Comparison of ENCODE assay signal across 25 cellular contexts in genomic region chrY:7836366-7836765, GRCh38.
"Had no signal": no experiment of that assay in that cellular context is flagged by ENCODE, and none has a peak within 500 bp of the region (broad histone marks: within the 10 kb centered on the region; RNA-seq: fewer than 3 reads in every experiment).

No MANE protein-coding gene starts in this region.

- H3K36me3 ChIP-seq: colonic mucosa, esophagus squamous epithelium, prostate gland, thyroid gland had no signal

- H3K9me3 ChIP-seq: colonic mucosa, esophagus squamous epithelium, prostate gland, thyroid gland had no signal

- H3K4me3 ChIP-seq: colonic mucosa, esophagus squamous epithelium, lung, prostate gland, thyroid gland had no signal

- H3K4me1 ChIP-seq: colonic mucosa, esophagus squamous epithelium, prostate gland, thyroid gland had no signal

- DNase-seq: activated CD4-positive, alpha-beta T cell treated with anti-CD3 and anti-CD28 coated beads, Interleukin-2, amount 10 ng/mL, durations not matched to agents 7 days and 5 days; activated CD8-positive, alpha-beta memory T cell treated with anti-CD3 and anti-CD28 coated beads, Interleukin-2, amount 10 ng/mL, durations not matched to agents 7 days and 5 days; activated effector memory CD4-positive, alpha-beta T cell treated with anti-CD3 and anti-CD28 coated beads, Interleukin-2, amount 50 U/mL, for 16 hours; activated naive CD4-positive, alpha-beta T cell treated with anti-CD3 and anti-CD28 coated beads, Interleukin-2, amount 50 U/mL, for 16 hours; activated naive CD8-positive, alpha-beta T cell treated with anti-CD3 and anti-CD28 coated beads, Interleukin-2, amount 50 U/mL, for 24 hours; activated T-cell treated with anti-CD3 and anti-CD28 coated beads for 4 hours; anterior cingulate cortex; central memory CD4-positive, alpha-beta T cell; colonic mucosa; endodermal cell; esophagus squamous epithelium; immature natural killer cell; midbrain; stimulated activated CD4-positive, alpha-beta T cell treated with anti-CD3 and anti-CD28 coated beads, Interleukin-4, amount 100 ng/mL, for 24 hours; stimulated activated naive CD8-positive, alpha-beta T cell treated with anti-CD3 and anti-CD28 coated beads, Interleukin-15, Interleukin-2, amounts not matched to agents 100 U/mL and 50 U/mL, for 24 hours; substantia nigra; T-cell had no signal

- ATAC-seq: activated CD4-positive, CD25-positive, alpha-beta regulatory T cell treated with anti-CD3 and anti-CD28 coated beads, Interleukin-2, amount 50 U/mL, for 24 hours; activated CD8-positive, alpha-beta memory T cell treated with anti-CD3 and anti-CD28 coated beads, Interleukin-2, amount 10 ng/mL, durations not matched to agents 7 days and 5 days; activated CD8-positive, alpha-beta T cell treated with anti-CD3 and anti-CD28 coated beads for 36 hours; activated naive CD8-positive, alpha-beta T cell treated with anti-CD3 and anti-CD28 coated beads, Interleukin-2, amount 50 U/mL, for 24 hours; left lobe of liver; natural killer cell treated with Interleukin-12 subunit alpha and Interleukin-12 subunit beta and Interleukin-15 and Interleukin-18, amount 100 ng/mL, for 72 hours; stimulated activated naive CD8-positive, alpha-beta T cell treated with anti-CD3 and anti-CD28 coated beads, Interleukin-15, Interleukin-2, amounts not matched to agents 100 U/mL and 50 U/mL, for 24 hours; T-cell had no signal

- H3K27ac ChIP-seq: colonic mucosa, esophagus squamous epithelium, prostate gland, thyroid gland, VCaP had no signal

- H3K27me3 ChIP-seq: colonic mucosa, esophagus squamous epithelium, thyroid gland had no signal
